15 cellular contexts compared by ENCODE assay signal in the genomic region with DNA sequence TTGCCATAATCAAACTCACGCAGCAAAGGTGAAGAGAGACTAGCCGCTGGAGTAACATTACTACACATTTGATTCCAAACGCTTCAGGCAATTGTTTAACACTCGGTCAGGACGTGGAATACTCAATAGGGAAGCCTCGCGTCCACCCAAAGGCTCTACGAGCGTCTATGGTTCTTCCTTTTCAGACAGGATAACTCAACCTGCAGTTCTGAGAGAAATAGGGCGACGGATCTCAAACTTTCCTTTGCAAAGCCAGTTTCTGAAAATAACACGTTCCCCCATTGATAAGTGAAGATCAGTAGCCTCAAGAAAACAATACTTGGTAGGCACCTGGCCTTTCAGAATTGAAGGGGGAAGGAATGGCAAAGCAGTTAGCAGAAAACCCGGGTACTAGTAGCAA.
DNase-seq lines count a peak whose midpoint lies in the region; TF ChIP-seq lines count a peak whose summit lies in the region.
"Had no signal": no experiment of that assay in that cellular context is flagged by ENCODE, and none has a peak within 500 bp of the region (broad histone marks: within the 10 kb centered on the region; RNA-seq: fewer than 3 reads in every experiment).

No MANE protein-coding gene starts in this region.

- peaks cover 71% of the 10 kb centered on the region for H3K27me3 Mint-ChIP-seq in T-helper 1 cell treated with Interleukin-12 subunit alpha and Interleukin-12 subunit beta and Interleukin-4 antibody, amounts not matched to agents 30 μg/mL and 1 μg/mL, for 36 hours (ENCODE audit: low read depth)
- H3K27me3 Mint-ChIP-seq in chondrocyte (ENCODE audit: low read depth): peaks cover 76% of the 10 kb centered on the region

- H4K8ac ChIP-seq in trophoblast cell (ENCODE audit: low read depth, low read length): no peak overlapping the region

- H3K9me3 Mint-ChIP-seq in T-helper 1 cell treated with Interleukin-12 subunit alpha and Interleukin-12 subunit beta and Interleukin-4 antibody, amounts not matched to agents 30 μg/mL and 1 μg/mL, for 36 hours: no peaks in the 10 kb centered on the region
- H3K9me3 Mint-ChIP-seq in chondrocyte (ENCODE audit: low read depth): no peaks in the 10 kb centered on the region

- no peak overlapping the region for H3K14ac ChIP-seq in trophoblast cell (ENCODE audit: low read length)

- H3K27ac Mint-ChIP-seq in T-helper 1 cell treated with Interleukin-12 subunit alpha and Interleukin-12 subunit beta and Interleukin-4 antibody, amounts not matched to agents 30 μg/mL and 1 μg/mL, for 36 hours: no peak overlapping the region
- H3K27ac Mint-ChIP-seq in chondrocyte (ENCODE audit: unreplicated experiment): no peak overlapping the region

- H4K20me1 ChIP-seq in hepatocyte (ENCODE audit: insufficient read depth, poor library complexity, severe bottlenecking): no peaks in the 10 kb centered on the region

- H3K36me3 Mint-ChIP-seq in T-helper 1 cell treated with Interleukin-12 subunit alpha and Interleukin-12 subunit beta and Interleukin-4 antibody, amounts not matched to agents 30 μg/mL and 1 μg/mL, for 36 hours (ENCODE audit: low read depth): no peaks in the 10 kb centered on the region
- H3K36me3 Mint-ChIP-seq in chondrocyte (ENCODE audit: low read depth): no peaks in the 10 kb centered on the region

- H4K91ac ChIP-seq in trophoblast cell (ENCODE audit: low read depth, low read length): no peak overlapping the region

- H3K4me2 ChIP-seq in hepatocyte (peak overlapping the region; percentile 85), trophoblast cell (ENCODE audit: low read length) (no peak overlapping the region)
- H3K4me2 ChIP-seq: A549 had no signal

- no peak overlapping the region for H2AK5ac ChIP-seq in trophoblast cell (ENCODE audit: low read length)

- H3K18ac ChIP-seq in trophoblast cell (ENCODE audit: low read length): no peak overlapping the region

- H2BK12ac ChIP-seq in trophoblast cell (ENCODE audit: low read length): no peak overlapping the region

- H3K4me3 ChIP-seq in SK-N-MC (peak overlapping the region; percentile 97), hepatocyte (peak overlapping the region; percentile 13), trophoblast cell (ENCODE audit: low read depth, low read length) (no peak overlapping the region)
- H3K4me3 ChIP-seq: A549, SJSA1 had no signal

- TF ChIP-seq CTCF in hepatocyte (IDR thresholded peaks at IDR 0.05; ENCODE audit: poor library complexity) (no peak), chondrocyte (IDR thresholded peaks at IDR 0.05) (no peak)

- no peak overlapping the region for H2BK120ac ChIP-seq in trophoblast cell (ENCODE audit: insufficient read depth, low read length, poor library complexity)

- no peaks in the 10 kb centered on the region for H3K9me2 ChIP-seq in hepatocyte (replicated peaks; ENCODE audit: insufficient read depth)

- H3K4me1 ChIP-seq in hepatocyte (ENCODE audit: insufficient read depth) (peaks cover 12% of the 10 kb centered on the region), trophoblast cell (ENCODE audit: control insufficient read depth in 1 of 2, insufficient read depth in 2 of 2, low read length in 2 of 2) (peaks cover 12 to 13% of the 10 kb centered on the region in 2 experiments)
- H3K4me1 ChIP-seq: foreskin keratinocyte had no signal

- H3K4me1 Mint-ChIP-seq in T-helper 1 cell treated with Interleukin-12 subunit alpha and Interleukin-12 subunit beta and Interleukin-4 antibody, amounts not matched to agents 30 μg/mL and 1 μg/mL, for 36 hours (ENCODE audit: low read depth): peaks cover 18% of the 10 kb centered on the region
- peaks cover 24% of the 10 kb centered on the region for H3K4me1 Mint-ChIP-seq in chondrocyte (ENCODE audit: low read depth)

- no peak overlapping the region for H2BK5ac ChIP-seq in trophoblast cell (ENCODE audit: low read depth, low read length, poor library complexity)

- H3K36me3 ChIP-seq in SK-N-MC (ENCODE audit: insufficient read depth, low read length) (peaks cover 4% of the 10 kb centered on the region; the same call in 1 of the 2 replicates), hepatocyte (replicated peaks; ENCODE audit: insufficient read depth, low read depth) (no peaks in the 10 kb centered on the region), trophoblast cell (ENCODE audit: control insufficient read depth in 1 of 2, insufficient read depth in 2 of 2, low read length in 2 of 2) (no peaks in the 10 kb centered on the region)
- H3K36me3 ChIP-seq: SJSA1 had no signal

- no peak overlapping the region for H3K23ac ChIP-seq in trophoblast cell (ENCODE audit: low read length)

- H3K27ac ChIP-seq in SK-N-MC: no peak overlapping the region
- H3K27ac ChIP-seq in hepatocyte: no peak overlapping the region
- H3K27ac ChIP-seq in trophoblast cell (ENCODE audit: low read depth, low read length): no peak overlapping the region
- H3K27ac ChIP-seq: A549, foreskin keratinocyte, SJSA1, VCaP had no signal

- H3K9me3 ChIP-seq in SK-N-MC (ENCODE audit: low read depth, low read length) (no peaks in the 10 kb centered on the region), hepatocyte (ENCODE audit: low read depth) (no peaks in the 10 kb centered on the region), trophoblast cell (ENCODE audit: insufficient read depth, low read depth, low read length) (peaks cover 13% of the 10 kb centered on the region)
- H3K9me3 ChIP-seq: A549 had no signal

- H3K4ac ChIP-seq in trophoblast cell (ENCODE audit: low read depth, low read length): no peak overlapping the region

- H3K27me3 ChIP-seq in hepatocyte (peaks cover 63% of the 10 kb centered on the region), trophoblast cell (ENCODE audit: insufficient read depth, low read length) (peaks cover 23% of the 10 kb centered on the region)

- H4K12ac ChIP-seq in trophoblast cell (ENCODE audit: low read depth, low read length): no peak overlapping the region

- H2AFZ ChIP-seq in hepatocyte (no peak overlapping the region), trophoblast cell (ENCODE audit: insufficient read depth, low read length, poor library complexity) (no peak overlapping the region)

- H3K79me2 ChIP-seq in hepatocyte: no peaks in the 10 kb centered on the region
- H3K79me2 ChIP-seq in trophoblast cell (ENCODE audit: control insufficient read depth, insufficient read depth, low read length, poor library complexity): no peaks in the 10 kb centered on the region

- DNase-seq in T-helper 1 cell (no peak), SK-N-MC (ENCODE audit: low read depth, low spot score) (no peak), hepatocyte (ENCODE audit: low spot score) (no peak), retina (peak; percentile 55), trophoblast cell (no peak), chondrocyte (ENCODE audit: low spot score) (no peak)
- DNase-seq in stimulated activated CD4-positive, alpha-beta T cell treated with anti-CD3 and anti-CD28 coated beads, Interleukin-2, amount 100 ng/mL, for 48 hours: no peak
- DNase-seq: effector CD4-positive, alpha-beta T cell; NCI-H2171; small intestine had no signal

- H3K79me1 ChIP-seq in trophoblast cell (ENCODE audit: low read length): no peaks in the 10 kb centered on the region

- 16% methylated on average over 13 of the region's 13 CpGs for WGBS in hepatocyte (ENCODE audit: low lambda C conversion rate, missing lambda C conversion rate)
- no CpG with 5 or more reads among the region's 13 CpGs for WGBS in trophoblast cell (ENCODE audit: extremely low coverage, insufficient coverage, insufficient read length)

- H3K9ac ChIP-seq in SK-N-MC (ENCODE audit: insufficient read length) (peak overlapping the region; percentile 75), trophoblast cell (ENCODE audit: low read length) (no peak overlapping the region)

- H3K4me3 Mint-ChIP-seq in T-helper 1 cell treated with Interleukin-12 subunit alpha and Interleukin-12 subunit beta and Interleukin-4 antibody, amounts not matched to agents 30 μg/mL and 1 μg/mL, for 36 hours: peak overlapping the region; percentile 63
- no peak overlapping the region for H3K4me3 Mint-ChIP-seq in chondrocyte (ENCODE audit: unreplicated experiment)
